31 cellular contexts compared by ENCODE assay signal in genomic region chrX:110396777-110397176, GRCh38. TPM values are rescaled to one million over a fixed set of nuclear protein-coding genes. Genes with fewer than 3 reads are reported as not detected.
DNase-seq lines count a peak whose midpoint lies in the region; ATAC-seq and TF ChIP-seq lines count a peak whose summit lies in the region.
"Had no signal": no experiment of that assay in that cellular context is flagged by ENCODE, and none has a peak within 500 bp of the region (broad histone marks: within the 10 kb centered on the region; RNA-seq: fewer than 3 reads in every experiment).

No MANE protein-coding gene starts in this region.

- no peak overlapping the region for H3K27ac ChIP-seq in HCT116 (ENCODE audit: low read depth, low read length)
- peak overlapping the region; percentile 33; the same call in 1 of the 2 replicates for H3K27ac ChIP-seq in RWPE1
- H3K27ac ChIP-seq in gastroesophageal sphincter: no peak overlapping the region
- H3K27ac ChIP-seq in suprapubic skin: peak overlapping the region; percentile 54
- H3K27ac ChIP-seq: brain microvascular endothelial cell, heart left ventricle, parathyroid adenoma, right atrium auricular region, SJSA1, spleen, WERI-Rb-1 had no signal

- TF ChIP-seq EP300 in gastroesophageal sphincter (IDR thresholded peaks at IDR 0.05): no peak
- no peak for TF ChIP-seq EP300 in suprapubic skin (IDR thresholded peaks at IDR 0.05)

- H3K4me1 ChIP-seq in HCT116 (ENCODE audit: control insufficient read depth in 1 of 2, insufficient read depth in 2 of 2, low read length in 2 of 2): peaks cover 5 to 37% of the 10 kb centered on the region in 2 experiments; a peak in 3 of 4 replicates
- H3K4me1 ChIP-seq in gastroesophageal sphincter: no peaks in the 10 kb centered on the region
- peaks cover 7% of the 10 kb centered on the region for H3K4me1 ChIP-seq in suprapubic skin
- H3K4me1 ChIP-seq: heart left ventricle, right atrium auricular region, SJSA1, spleen had no signal

- TF ChIP-seq POLR2A in HCT116 (IDR thresholded peaks at IDR 0.05; ENCODE audit: borderline replicate concordance, extremely low read depth, insufficient read depth, insufficient read length) (no peak), gastroesophageal sphincter (IDR thresholded peaks at IDR 0.05) (no peak), suprapubic skin (IDR thresholded peaks at IDR 0.05) (no peak)

- WGBS in gastroesophageal sphincter (ENCODE audit: low coverage in 1 of 2), 2 donors: 68% methylated on average over 4 of the region's 4 CpGs; no CpG with 5 or more reads in 1 of the 2 donors
- 49% methylated on average over 4 of the region's 4 CpGs for WGBS in suprapubic skin

- no peak overlapping the region for H3K9ac ChIP-seq in HCT116 (ENCODE audit: low read length)
- H3K9ac ChIP-seq: parathyroid adenoma had no signal

- CTCF ChIA-PET in HCT116 (lab: Charles Lee): no interaction called here
- CTCF ChIA-PET in RWPE1 (lab: Yijun Ruan, JAX): interaction anchor here (0.5 to 0.6 kb wide), 2 partner anchors 15 to 80 kb away, joined by 3 read pairs; no protein-coding TSS in a partner anchor

- ATAC-seq in HCT116 (no peak), gastroesophageal sphincter (peak; percentile 63)
- ATAC-seq: heart left ventricle; stimulated activated naive CD8-positive, alpha-beta T cell treated with anti-CD3 and anti-CD28 coated beads, Interleukin-15, amount 100 ng/mL, for 72 hours had no signal

- H4K20me1 ChIP-seq in HCT116 (ENCODE audit: insufficient read depth): no peaks in the 10 kb centered on the region

- TF ChIP-seq RAD21 in HCT116 (IDR thresholded peaks at IDR 0.05; ENCODE audit: low read depth): no peak

- H3K36me3 ChIP-seq in HCT116 (ENCODE audit: control insufficient read depth in 1 of 2, insufficient read depth in 2 of 2, low read length in 2 of 2) (no peaks in the 10 kb centered on the region), gastroesophageal sphincter (no peaks in the 10 kb centered on the region), suprapubic skin (no peaks in the 10 kb centered on the region)
- H3K36me3 ChIP-seq: brain microvascular endothelial cell, heart left ventricle, right atrium auricular region, SJSA1, spleen, WERI-Rb-1 had no signal

- no peak overlapping the region for H3K4me3 ChIP-seq in HCT116 (replicated peaks in 1 of 2; ENCODE audit: low read depth in 1 of 2, low read length in 2 of 2)
- no peak overlapping the region for H3K4me3 ChIP-seq in gastroesophageal sphincter
- H3K4me3 ChIP-seq in suprapubic skin: no peak overlapping the region
- H3K4me3 ChIP-seq: heart left ventricle, right atrium auricular region, SJSA1, spleen had no signal

- H3K4me2 ChIP-seq in HCT116 (ENCODE audit: low read length): peak overlapping the region; percentile 49

- POLR2A ChIA-PET in HCT116 (lab: Charles Lee) (no interaction called here), RWPE1 (lab: Yijun Ruan, JAX; ENCODE audit: low non-redundant PET) (no interaction called here)

- H3K27me3 ChIP-seq in HCT116 (ENCODE audit: insufficient read depth, low read length): no peaks in the 10 kb centered on the region
- H3K27me3 ChIP-seq in gastroesophageal sphincter: no peaks in the 10 kb centered on the region
- no peaks in the 10 kb centered on the region for H3K27me3 ChIP-seq in suprapubic skin
- H3K27me3 ChIP-seq: brain microvascular endothelial cell, right atrium auricular region, SJSA1 had no signal

- TF ChIP-seq CTCF in HCT116 (IDR thresholded peaks at IDR 0.05 in 2 of 3, conservative IDR thresholded peaks at IDR 0.05 in 1 of 3; ENCODE audit: borderline replicate concordance in 1 of 3, insufficient read depth in 1 of 3, low read depth in 2 of 3, low read length in 2 of 3) (no peak), RWPE1 (conservative IDR thresholded peaks at IDR 0.05; ENCODE audit: low read depth) (no peak), gastroesophageal sphincter (IDR thresholded peaks at IDR 0.05) (no peak), suprapubic skin (IDR thresholded peaks at IDR 0.05) (no peak)

- no peak for DNase-seq in HCT116 (ENCODE audit: low read depth, low spot score)
- no peak for DNase-seq in RWPE1 (ENCODE audit: low spot score)
- no peak for DNase-seq in suprapubic skin (ENCODE audit: low spot score in 2 of 2)
- no peak for DNase-seq in NCI-H510A (lab: John Stamatoyannopoulos, UW)
- no peak for DNase-seq in germinal center (ENCODE audit: low spot score)
- no peak for DNase-seq in DMS53 treated with DMSO at 0.1 percent for 48 hours (lab: John Stamatoyannopoulos, UW; ENCODE audit: unreplicated experiment)
- DNase-seq: activated CD4-positive, alpha-beta T cell treated with anti-CD3 and anti-CD28 coated beads for 48 hours; activated naive CD4-positive, alpha-beta T cell treated with anti-CD3 and anti-CD28 coated beads, Interleukin-2, amount 50 U/mL, for 16 hours; amniotic stem cell; brain microvascular endothelial cell; C1 segment of cervical spinal cord; DMS79 treated with DMSO at 0.1 percent for 48 hours; GF-D8; heart left ventricle; HFFc6; KBM-7; kidney; MM.1S; NCI-H1105 treated with DMSO at 0.1 percent for 48 hours; NCI-H2029 treated with DMSO at 0.1 percent for 48 hours; NCI-H526 treated with DMSO at 0.1 percent for 48 hours; spleen; stimulated activated CD4-positive, alpha-beta T cell treated with anti-CD3 and anti-CD28 coated beads, Interleukin-2, amount 100 ng/mL, for 24 hours; stimulated activated naive CD8-positive, alpha-beta T cell treated with anti-CD3 and anti-CD28 coated beads, Interleukin-15, amount 100 ng/mL, for 72 hours; WERI-Rb-1 had no signal

- RAD21 ChIA-PET in HCT116 (lab: Charles Lee; ENCODE audit: low non-redundant PET in 1 of 2, low total read pairs in 2 of 2, uncharacterized antibody in 2 of 2, unreplicated experiment in 2 of 2): no interaction called here

- H3K79me2 ChIP-seq in HCT116 (ENCODE audit: insufficient read depth, low read length): no peaks in the 10 kb centered on the region
- H3K79me2 ChIP-seq: parathyroid adenoma had no signal

- H3K9me3 ChIP-seq in HCT116 (ENCODE audit: control insufficient read depth in 1 of 2, insufficient read depth in 1 of 2, low read depth in 1 of 2, low read length in 2 of 2) (no peaks in the 10 kb centered on the region), gastroesophageal sphincter (no peaks in the 10 kb centered on the region), suprapubic skin (no peaks in the 10 kb centered on the region)
- H3K9me3 ChIP-seq: heart left ventricle, right atrium auricular region, SJSA1, spleen had no signal

- no TSS peak for BruUV-seq in HCT116 (replicated peaks; lab: Mats Ljungman, UMichigan)

- H2AFZ ChIP-seq in HCT116 (ENCODE audit: low read depth, low read length, poor library complexity, severe bottlenecking): peak overlapping the region; percentile 61
- H2AFZ ChIP-seq: parathyroid adenoma had no signal

- intact Hi-C loops in HCT116 (cut with micrococcal nuclease): no loop called here

- H3K9me2 ChIP-seq in HCT116 (ENCODE audit: insufficient read depth): no peaks in the 10 kb centered on the region

TF ChIP-seq in HCT116, 20 proteins besides CTCF, POLR2A, EP300 and RAD21 (continues in another document):
- TF ChIP-seq REST (IDR thresholded peaks at IDR 0.05; ENCODE audit: low read depth) (no peak), POLR2AphosphoS5 (IDR thresholded peaks at IDR 0.05; ENCODE audit: low read depth, low read length) (no peak), EZH2phosphoT487 (IDR thresholded peaks at IDR 0.05; ENCODE audit: borderline replicate concordance) (no peak), MAX (IDR thresholded peaks at IDR 0.05) (no peak), JUND (IDR thresholded peaks at IDR 0.05) (no peak), ZFX (IDR thresholded peaks at IDR 0.05) (no peak), ATF3 (IDR thresholded peaks at IDR 0.05) (no peak), FOSL1 (IDR thresholded peaks at IDR 0.05; ENCODE audit: low read depth) (no peak), ZNF274 (IDR thresholded peaks at IDR 0.05; ENCODE audit: low read depth, low read length) (no peak), EGR1 (IDR thresholded peaks at IDR 0.05; ENCODE audit: low read depth) (no peak), EZH2 (IDR thresholded peaks at IDR 0.05) (no peak), CEBPB (IDR thresholded peaks at IDR 0.05; ENCODE audit: low read depth) (no peak), TCF7L2 (IDR thresholded peaks at IDR 0.05; ENCODE audit: borderline replicate concordance, extremely low read depth, insufficient read depth, insufficient read length) (no peak)

RNA-seq across cellular contexts. Expression of gene RTL9, which starts 38.1 kb away (rescaled TPM):
- total RNA-seq in HCT116 (2021; ENCODE audit: unreplicated experiment) (0.10 TPM), gastroesophageal sphincter (under 1 TPM in 2 of 4 donors, not detected in 2; under 0.01 to 0.07 TPM), suprapubic skin (under 1 TPM in 1 of 4 donors, not detected in 3; 0.16 TPM)
- 0.08 TPM in 1 of 2 replicates, not detected in the other for polyA plus RNA-seq in HCT116 (2012)
- total RNA-seq: activated T-helper 2 cell treated with anti-CD3 and anti-CD28 coated beads, Interferon-gamma antibody, Interleukin-2, Interleukin-4, amounts not matched to agents 10 μg/mL and 5 μg/mL and 100 μg/mL, durations not matched to agents 14 hours and 24 hours and 36 hours; endothelial cell of umbilical vein; kidney; spleen had no signal
- polyA plus RNA-seq: endothelial cell of umbilical vein, spleen had no signal

Comparison
In these comparisons a context has a peak if more than half of its experiments do, and no peak if none do; other contexts are left out.
1. H3K27ac ChIP-seq: peak in RWPE1 (single experiment) and suprapubic skin (single experiment); none in HCT116 (single experiment) and gastroesophageal sphincter (0 of 4).